Comparison of ENCODE assay signal across 1 cellular context in the genomic region with DNA sequence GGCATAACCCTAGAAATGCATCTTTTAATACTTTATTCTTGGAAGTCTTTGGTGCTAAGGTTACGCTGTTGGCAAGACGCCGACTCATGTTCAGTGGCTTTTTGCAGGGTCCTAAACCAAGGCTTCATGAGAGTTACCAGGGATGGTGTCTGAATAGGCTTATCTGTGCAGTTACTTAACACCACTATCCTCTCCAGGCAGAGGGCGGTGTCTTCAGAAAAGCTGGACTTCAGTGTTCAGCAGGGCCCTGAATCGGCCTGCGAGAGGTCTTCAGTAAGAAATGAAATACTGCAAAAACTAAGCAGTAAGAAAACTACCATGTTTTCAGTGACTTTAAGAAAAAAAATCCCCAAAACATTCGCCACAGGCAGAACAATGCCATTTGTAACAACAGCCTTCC.
TF ChIP-seq lines count a peak whose summit lies in the region.

No MANE protein-coding gene starts in this region.

TF ChIP-seq in K562, 482 proteins besides CTCF, POLR2A, EP300 and RAD21:
- TF ChIP-seq NFE2 (IDR thresholded peaks at IDR 0.05; ENCODE audit: low read depth) (no peak), KLF10 (CRISPR knock-in tag; IDR thresholded peaks at IDR 0.05) (no peak), SMARCA5 (IDR thresholded peaks at IDR 0.05) (no peak), ZNF696 (CRISPR knock-in tag; conservative IDR thresholded peaks at IDR 0.05) (no peak), PHB2 (IDR thresholded peaks at IDR 0.05; ENCODE audit: low read depth) (no peak), ETV6 (IDR thresholded peaks at IDR 0.05; ENCODE audit: borderline replicate concordance in 1 of 2, low read depth in 2 of 2, low read length in 1 of 2) (no peak), ETV6 (CRISPR knock-in tag; IDR thresholded peaks at IDR 0.05; ENCODE audit: borderline replicate concordance) (no peak)
- TF ChIP-seq, protein P1, sequence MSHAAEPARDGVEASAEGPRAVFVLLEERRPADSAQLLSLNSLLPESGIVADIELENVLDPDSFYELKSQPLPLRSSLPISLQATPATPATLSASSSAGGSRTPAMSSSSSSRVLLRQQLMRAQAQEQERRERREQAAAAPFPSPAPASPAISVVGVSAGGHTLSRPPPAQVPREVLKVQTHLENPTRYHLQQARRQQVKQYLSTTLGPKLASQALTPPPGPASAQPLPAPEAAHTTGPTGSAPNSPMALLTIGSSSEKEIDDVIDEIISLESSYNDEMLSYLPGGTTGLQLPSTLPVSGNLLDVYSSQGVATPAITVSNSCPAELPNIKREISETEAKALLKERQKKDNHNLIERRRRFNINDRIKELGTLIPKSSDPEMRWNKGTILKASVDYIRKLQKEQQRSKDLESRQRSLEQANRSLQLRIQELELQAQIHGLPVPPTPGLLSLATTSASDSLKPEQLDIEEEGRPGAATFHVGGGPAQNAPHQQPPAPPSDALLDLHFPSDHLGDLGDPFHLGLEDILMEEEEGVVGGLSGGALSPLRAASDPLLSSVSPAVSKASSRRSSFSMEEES (CRISPR knock-in tag; IDR thresholded peaks at IDR 0.05) = no peak
